ENCODE assay signal across 8 cellular contexts in the genomic region with DNA sequence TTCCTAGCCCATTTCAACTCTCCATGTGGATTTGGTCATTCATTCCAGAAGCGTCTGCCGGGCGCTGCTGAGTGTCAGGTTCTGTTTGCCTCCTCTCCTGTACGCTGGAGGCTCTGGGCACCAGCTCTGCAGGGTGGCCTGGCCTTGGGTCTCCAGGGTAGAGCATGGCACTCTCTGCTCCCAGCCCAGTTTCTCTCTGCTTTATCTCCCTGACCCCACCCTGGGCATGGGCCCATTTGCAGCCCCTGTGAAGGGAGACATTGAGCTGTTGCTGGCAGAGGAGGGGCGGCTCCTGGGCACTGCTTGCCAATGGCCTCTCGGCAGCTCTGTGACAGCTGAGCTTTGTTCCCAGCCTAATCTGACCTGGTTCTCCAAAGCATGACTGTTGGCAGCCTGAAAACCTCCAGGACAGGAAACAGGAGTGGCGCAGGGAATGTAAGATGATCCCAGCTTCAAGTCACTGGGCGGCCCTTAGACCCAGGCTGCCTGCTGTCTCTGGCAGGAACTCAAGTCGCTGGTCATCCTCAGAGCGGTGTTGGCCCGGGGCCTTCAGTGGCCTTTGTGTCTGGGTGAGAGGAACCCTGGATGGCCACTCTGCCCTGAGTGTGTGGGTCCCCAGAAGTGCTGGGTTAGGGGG.
DNase-seq lines count a peak whose midpoint lies in the region; ATAC-seq and TF ChIP-seq lines count a peak whose summit lies in the region.

No MANE protein-coding gene starts in this region.

- TF ChIP-seq CTCF in RWPE1 (conservative IDR thresholded peaks at IDR 0.05; ENCODE audit: low read depth), result no peak
- no peak for TF ChIP-seq CTCF in fibroblast of villous mesenchyme (IDR thresholded peaks at IDR 0.05; ENCODE audit: insufficient read depth, low read depth, low read length)
- TF ChIP-seq CTCF in retinal pigment epithelial cell (conservative IDR thresholded peaks at IDR 0.05; ENCODE audit: low read depth, low read length), result no peak

- no peaks in the 10 kb centered on the region for H3K36me3 ChIP-seq in effector memory CD4-positive, alpha-beta T cell (ENCODE audit: control insufficient read depth, insufficient read depth, low read length)

- POLR2A ChIA-PET in RWPE1 (lab: Yijun Ruan, JAX; ENCODE audit: low non-redundant PET), result interaction anchor here (3.3 kb wide), 1 partner anchor 32 kb away, joined by 24 read pairs; no protein-coding TSS in a partner anchor

- no peak overlapping the region for H3K4me3 ChIP-seq in fibroblast of villous mesenchyme (ENCODE audit: low read depth, low read length)
- H3K4me3 ChIP-seq in retinal pigment epithelial cell (ENCODE audit: low read length), result peak overlapping the region; percentile 20
- no peak overlapping the region for H3K4me3 ChIP-seq in effector memory CD4-positive, alpha-beta T cell (ENCODE audit: insufficient read depth, low read depth, low read length, poor library complexity, severe bottlenecking)

- DNase-seq in GM03348 (ENCODE audit: low spot score) (peak; percentile 87), RWPE1 (ENCODE audit: low spot score) (peak; percentile 79), fibroblast of villous mesenchyme (ENCODE audit: low read depth) (peak; percentile 98), retinal pigment epithelial cell (ENCODE audit: low read depth) (peak; percentile 91)
- no peak for DNase-seq in activated CD8-positive, alpha-beta memory T cell treated with anti-CD3 and anti-CD28 coated beads, Interleukin-2, amount 50 U/mL, for 48 hours
- no peak for DNase-seq in effector memory CD4-positive, alpha-beta T cell

- no peaks in the 10 kb centered on the region for H3K27me3 ChIP-seq in effector memory CD4-positive, alpha-beta T cell (replicated peaks; ENCODE audit: control insufficient read depth, insufficient read depth, low read length, poor library complexity, severe bottlenecking)

- no peaks in the 10 kb centered on the region for H3K9me3 ChIP-seq in effector memory CD4-positive, alpha-beta T cell (ENCODE audit: control insufficient read depth, low read length)

- ATAC-seq in GM19328 (IDR thresholded peaks at IDR 0.05; ENCODE audit: unreplicated experiment) (no peak), HG02884 (IDR thresholded peaks at IDR 0.05; ENCODE audit: unreplicated experiment) (no peak)

- CTCF ChIA-PET in RWPE1 (lab: Yijun Ruan, JAX), result interaction anchor here (0.6 to 2.5 kb wide), 3 partner anchors 13 to 142 kb away, joined by 3 to 12 read pairs (median 4); no protein-coding TSS in a partner anchor

- H3K4me1 ChIP-seq in effector memory CD4-positive, alpha-beta T cell (ENCODE audit: control insufficient read depth, insufficient read depth, low read length, poor library complexity, severe bottlenecking), result no peaks in the 10 kb centered on the region

- H3K27ac ChIP-seq in RWPE1, result peak overlapping the region; percentile 100
- no peak overlapping the region for H3K27ac ChIP-seq in effector memory CD4-positive, alpha-beta T cell (ENCODE audit: insufficient read depth, low read length, poor library complexity, severe bottlenecking)

Comparison
In these comparisons a context has a peak if more than half of its experiments do, and no peak if none do; other contexts are left out.
1. DNase-seq: peak in GM03348 (single experiment), RWPE1 (single experiment), fibroblast of villous mesenchyme (single experiment) and retinal pigment epithelial cell (single experiment); none in activated CD8-positive, alpha-beta memory T cell treated with anti-CD3 and anti-CD28 coated beads, Interleukin-2, amount 50 U/mL, for 48 hours (single experiment) and effector memory CD4-positive, alpha-beta T cell (0 of 3).